ENCODE assay signal across 8 cellular contexts in genomic region chr16:21656795-21657768, GRCh38. TPM values are rescaled to one million over a fixed set of nuclear protein-coding genes. Genes with fewer than 3 reads are reported as not detected.
DNase-seq lines count a peak whose midpoint lies in the region; ATAC-seq and TF ChIP-seq lines count a peak whose summit lies in the region.

No MANE protein-coding gene starts in this region.

- no peak overlapping the region for H3K27ac Mint-ChIP-seq in type B pancreatic cell

- peaks cover 14% of the 10 kb centered on the region for H3K36me3 Mint-ChIP-seq in type B pancreatic cell

- no peak overlapping the region for H3K4me3 ChIP-seq in brain microvascular endothelial cell (ENCODE audit: low read depth, low read length)

- in situ Hi-C loops in brain microvascular endothelial cell (cut with HindIII; ENCODE audit: low pct_ligation_motif_present, low sequenced_read_pairs): no loop called here

- H3K27ac ChIP-seq in brain microvascular endothelial cell: no peak overlapping the region

- peak; percentile 59 for ATAC-seq in HG03280 (IDR thresholded peaks at IDR 0.05; ENCODE audit: unreplicated experiment)

- no peak overlapping the region for H3K4me3 Mint-ChIP-seq in type B pancreatic cell

- H3K27me3 Mint-ChIP-seq in type B pancreatic cell: no peaks in the 10 kb centered on the region

- TF ChIP-seq CTCF in brain microvascular endothelial cell (IDR thresholded peaks at IDR 0.05; ENCODE audit: low read depth, low read length, missing control alignments): peak; percentile 80
- TF ChIP-seq CTCF in type B pancreatic cell (conservative IDR thresholded peaks at IDR 0.05): peak; percentile 91

- H3K9me3 Mint-ChIP-seq in type B pancreatic cell: no peaks in the 10 kb centered on the region

- no peaks in the 10 kb centered on the region for H3K27me3 ChIP-seq in brain microvascular endothelial cell (replicated peaks)

- H3K36me3 ChIP-seq in brain microvascular endothelial cell (replicated peaks): peaks cover 4% of the 10 kb centered on the region

- H3K4me1 Mint-ChIP-seq in type B pancreatic cell (ENCODE audit: unreplicated experiment): peaks cover 23% of the 10 kb centered on the region

- DNase-seq in activated gamma-delta T cell treated with Interleukin-2 at 50 U/mL for 16 hours: peak; percentile 39
- no peak for DNase-seq in activated gamma-delta T cell (lab: John Stamatoyannopoulos, UW)
- peak; percentile 4 for DNase-seq in OCI-M2 (lab: John Stamatoyannopoulos, UW; ENCODE audit: unreplicated experiment)
- peak; percentile 45 for DNase-seq in brain microvascular endothelial cell
- peak; percentile 46 for DNase-seq in kidney tubule cell (ENCODE audit: low spot score)
- no peak for DNase-seq in type B pancreatic cell (ENCODE audit: extremely low spot score, unreplicated experiment)
- no peak for DNase-seq in stimulated activated CD4-positive, alpha-beta T cell treated with anti-CD3 and anti-CD28 coated beads, Interleukin-4, amount 100 ng/mL, for 1 hour

RNA-seq across cellular contexts. Expression of gene IGSF6, which starts 4.7 kb away (rescaled TPM):
- not detected in 2 replicates for total RNA-seq in type B pancreatic cell (ENCODE audit: low replicate concordance)

RNA-seq across cellular contexts. Expression of gene OTOA, which starts 6.7 kb away (rescaled TPM):
- 0.17 TPM in 1 of 2 replicates, not detected in the other for total RNA-seq in type B pancreatic cell (ENCODE audit: low replicate concordance)

RNA-seq across cellular contexts. Expression of gene METTL9, which starts 57.7 kb away (rescaled TPM):
- total RNA-seq in type B pancreatic cell (ENCODE audit: low replicate concordance): 87.1 and 132 TPM in 2 replicates

Comparison
In these comparisons a context has a peak if more than half of its experiments do, and no peak if none do; other contexts are left out.
1. DNase-seq: peak in activated gamma-delta T cell treated with Interleukin-2 at 50 U/mL for 16 hours (single experiment), OCI-M2 (single experiment), brain microvascular endothelial cell (single experiment) and kidney tubule cell (single experiment); none in activated gamma-delta T cell (single experiment), type B pancreatic cell (single experiment) and stimulated activated CD4-positive, alpha-beta T cell treated with anti-CD3 and anti-CD28 coated beads, Interleukin-4, amount 100 ng/mL, for 1 hour (single experiment).